Comparison of ENCODE assay signal across 1 cellular context in the genomic region with DNA sequence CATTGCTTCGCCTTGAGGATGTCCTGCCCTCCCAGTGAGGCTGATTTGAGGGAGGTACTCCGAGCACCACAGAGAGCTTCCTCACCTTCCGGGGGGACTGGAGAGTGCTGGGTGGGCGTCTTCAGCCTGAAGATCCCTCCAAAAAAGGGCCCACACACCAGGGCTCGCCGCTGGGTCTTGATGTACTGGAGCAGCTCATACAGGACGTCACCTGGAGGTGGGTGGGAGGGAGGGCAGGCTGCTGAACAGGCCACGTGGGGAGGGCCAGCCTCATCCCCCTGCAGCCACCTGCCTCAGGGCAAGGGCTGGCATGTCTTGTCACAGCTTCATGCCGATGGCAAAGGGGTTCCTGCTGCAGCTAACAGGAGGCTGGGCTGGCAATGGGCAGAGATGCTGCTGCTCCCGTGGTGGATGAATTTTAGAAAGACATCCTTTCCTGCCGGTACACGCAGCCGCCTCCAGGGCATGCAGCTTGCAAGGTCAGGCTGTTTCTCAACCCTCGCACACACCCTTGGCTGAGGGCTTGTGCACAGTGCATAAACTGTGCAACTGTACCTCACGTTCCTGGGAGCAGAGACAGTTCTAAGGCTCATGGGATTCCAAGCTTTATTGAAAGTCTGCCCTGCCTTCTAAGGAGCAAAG.
TF ChIP-seq lines count a peak whose summit lies in the region.

No MANE protein-coding gene starts in this region.

TF ChIP-seq in IMR-90, 13 proteins besides CTCF, POLR2A, EP300 and RAD21:
- TF ChIP-seq MAFK (IDR thresholded peaks at IDR 0.05; ENCODE audit: low read depth, low read length) = no peak
- TF ChIP-seq MXI1 (IDR thresholded peaks at IDR 0.05; ENCODE audit: borderline replicate concordance, low read depth, low read length) = no peak
- TF ChIP-seq, protein P1, sequence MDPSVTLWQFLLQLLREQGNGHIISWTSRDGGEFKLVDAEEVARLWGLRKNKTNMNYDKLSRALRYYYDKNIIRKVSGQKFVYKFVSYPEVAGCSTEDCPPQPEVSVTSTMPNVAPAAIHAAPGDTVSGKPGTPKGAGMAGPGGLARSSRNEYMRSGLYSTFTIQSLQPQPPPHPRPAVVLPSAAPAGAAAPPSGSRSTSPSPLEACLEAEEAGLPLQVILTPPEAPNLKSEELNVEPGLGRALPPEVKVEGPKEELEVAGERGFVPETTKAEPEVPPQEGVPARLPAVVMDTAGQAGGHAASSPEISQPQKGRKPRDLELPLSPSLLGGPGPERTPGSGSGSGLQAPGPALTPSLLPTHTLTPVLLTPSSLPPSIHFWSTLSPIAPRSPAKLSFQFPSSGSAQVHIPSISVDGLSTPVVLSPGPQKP (IDR thresholded peaks at IDR 0.05; ENCODE audit: borderline replicate concordance, low read depth, low read length) = no peak
- no peak for TF ChIP-seq FOS (IDR thresholded peaks at IDR 0.05; ENCODE audit: low read depth, low read length)
- no peak for TF ChIP-seq RFX5 (IDR thresholded peaks at IDR 0.05; ENCODE audit: low read depth, low read length)
- TF ChIP-seq RCOR1 (IDR thresholded peaks at IDR 0.05; ENCODE audit: insufficient replicate concordance, low read length) = no peak
- TF ChIP-seq NFE2L2 (IDR thresholded peaks at IDR 0.05; ENCODE audit: low read depth, low read length) = no peak
- TF ChIP-seq, protein P2, sequence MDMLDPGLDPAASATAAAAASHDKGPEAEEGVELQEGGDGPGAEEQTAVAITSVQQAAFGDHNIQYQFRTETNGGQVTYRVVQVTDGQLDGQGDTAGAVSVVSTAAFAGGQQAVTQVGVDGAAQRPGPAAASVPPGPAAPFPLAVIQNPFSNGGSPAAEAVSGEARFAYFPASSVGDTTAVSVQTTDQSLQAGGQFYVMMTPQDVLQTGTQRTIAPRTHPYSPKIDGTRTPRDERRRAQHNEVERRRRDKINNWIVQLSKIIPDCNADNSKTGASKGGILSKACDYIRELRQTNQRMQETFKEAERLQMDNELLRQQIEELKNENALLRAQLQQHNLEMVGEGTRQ (IDR thresholded peaks at IDR 0.05; ENCODE audit: low read depth, low read length) = no peak
- no peak for TF ChIP-seq BHLHE40 (IDR thresholded peaks at IDR 0.05; ENCODE audit: low read depth, low read length)
- TF ChIP-seq CHD1 (IDR thresholded peaks at IDR 0.05; ENCODE audit: low read depth, low read length) = no peak
- TF ChIP-seq MAZ (IDR thresholded peaks at IDR 0.05; ENCODE audit: borderline replicate concordance, low read depth, low read length) = no peak
- no peak for TF ChIP-seq SMC3 (IDR thresholded peaks at IDR 0.05; ENCODE audit: low read depth, low read length)
